13 cellular contexts compared by ENCODE assay signal in the genomic region with DNA sequence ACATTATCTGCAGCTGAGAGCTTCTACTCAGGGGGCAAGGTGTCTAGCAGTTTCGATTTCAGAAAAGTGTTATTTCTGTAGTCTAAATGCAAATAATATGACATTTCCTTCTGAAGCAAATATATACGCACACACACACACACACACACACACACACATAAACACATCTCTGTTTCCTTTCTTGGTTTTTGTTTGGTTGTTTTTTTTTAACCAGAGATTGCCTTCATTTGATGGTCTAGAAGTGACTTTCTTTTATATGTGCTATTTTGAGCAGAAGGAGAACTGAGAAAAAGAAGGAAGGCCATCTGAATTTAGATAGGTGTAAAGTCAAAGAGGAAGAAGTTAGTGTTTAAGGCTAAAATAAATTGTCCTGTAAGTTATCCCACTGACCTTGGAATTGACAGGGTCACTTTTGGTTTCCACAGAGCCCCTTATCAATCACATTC.
DNase-seq lines count a peak whose midpoint lies in the region; ATAC-seq lines count a peak whose summit lies in the region.
"Had no signal": no experiment of that assay in that cellular context is flagged by ENCODE, and none has a peak within 500 bp of the region (broad histone marks: within the 10 kb centered on the region; RNA-seq: fewer than 3 reads in every experiment).

No MANE protein-coding gene starts in this region.

- H3K4me1 ChIP-seq in BLaER1 treated with 17β-estradiol and CSF1 and Interleukin-3, amounts not matched to agents 10 nM and 100 nM: peaks cover 10 to 30% (median 19%) of the 10 kb centered on the region in 10 experiments
- H3K4me1 ChIP-seq in GM23248 (ENCODE audit: insufficient read depth): peaks cover 6% of the 10 kb centered on the region; the same call in 1 of the 2 replicates

- ATAC-seq in GM19328 (IDR thresholded peaks at IDR 0.05; ENCODE audit: unreplicated experiment) (peak; percentile 66), HG02840 (IDR thresholded peaks at IDR 0.05; ENCODE audit: low FRiP score, unreplicated experiment) (peak; percentile 86), HG03565 (IDR thresholded peaks at IDR 0.05; ENCODE audit: unreplicated experiment) (peak; percentile 58)
- ATAC-seq: activated T-cell treated with anti-CD3 and anti-CD28 coated beads, Interleukin-2, amount 50 U/mL, for 72 hours; T-helper 17 cell had no signal

- WGBS in GM23248 (ENCODE audit: low coverage in 1 of 2, low lambda C conversion rate in 2 of 2, missing lambda C conversion rate in 2 of 2), 2 experiments: 58 to 68% methylated on average over 2 of the region's 2 CpGs

- 0 out of 22 replicates have a peak overlapping the region, but pooled peaks of 1 of the 11 experiments have one; percentile 8 for H3K27ac ChIP-seq in BLaER1 treated with 17β-estradiol and CSF1 and Interleukin-3, amounts not matched to agents 10 nM and 100 nM
- no peak overlapping the region for H3K27ac ChIP-seq in substantia nigra (ENCODE audit: low read depth, low read length, poor library complexity, severe bottlenecking)
- no peak overlapping the region for H3K27ac ChIP-seq in GM23248
- H3K27ac ChIP-seq: right atrium auricular region had no signal

- peaks cover 0 to 3% (median 0%) of the 10 kb centered on the region in 11 experiments; a peak in 1 of 22 replicates for H3K36me3 ChIP-seq in BLaER1 treated with 17β-estradiol and CSF1 and Interleukin-3, amounts not matched to agents 10 nM and 100 nM
- no peaks in the 10 kb centered on the region; the same call in 1 of the 2 replicates for H3K36me3 ChIP-seq in GM23248 (ENCODE audit: low read depth)
- H3K36me3 ChIP-seq: right atrium auricular region had no signal

- H3K4me2 ChIP-seq in BLaER1 treated with 17β-estradiol and CSF1 and Interleukin-3, amounts not matched to agents 10 nM and 100 nM: peak overlapping the region; percentile 18 to 74 (median 57); a peak in 20 of 22 replicates
- H3K4me2 ChIP-seq in GM23248 (ENCODE audit: unreplicated experiment): no peak overlapping the region

- H2AFZ ChIP-seq in GM23248: no peak overlapping the region

- peaks cover 3% of the 10 kb centered on the region; the same call in 1 of the 2 replicates for H3K9me2 ChIP-seq in GM23248 (ENCODE audit: insufficient read depth)

- no peaks in the 10 kb centered on the region for H3F3A ChIP-seq in GM23248 (ENCODE audit: insufficient read depth)

- no peaks in the 10 kb centered on the region for H3K9me3 ChIP-seq in BLaER1 treated with 17β-estradiol and CSF1 and Interleukin-3, amounts not matched to agents 10 nM and 100 nM (replicated peaks in 1 of 11)
- H3K9me3 ChIP-seq in GM23248 (ENCODE audit: low read depth): no peaks in the 10 kb centered on the region
- H3K9me3 ChIP-seq: right atrium auricular region had no signal

- no peak overlapping the region for H3K4me3 ChIP-seq in BLaER1 treated with 17β-estradiol and CSF1 and Interleukin-3, amounts not matched to agents 10 nM and 100 nM
- H3K4me3 ChIP-seq in GM23248: no peak overlapping the region
- H3K4me3 ChIP-seq: right atrium auricular region had no signal

- no peaks in the 10 kb centered on the region for H3K27me3 ChIP-seq in BLaER1 treated with 17β-estradiol and CSF1 and Interleukin-3, amounts not matched to agents 10 nM and 100 nM
- H3K27me3 ChIP-seq in GM23248 (replicated peaks; ENCODE audit: insufficient read depth): no peaks in the 10 kb centered on the region
- H3K27me3 ChIP-seq: right atrium auricular region had no signal

- no peaks in the 10 kb centered on the region for H4K20me1 ChIP-seq in BLaER1 treated with 17β-estradiol and CSF1 and Interleukin-3, amounts not matched to agents 10 nM and 100 nM
- H4K20me1 ChIP-seq in GM23248 (ENCODE audit: insufficient read depth): no peaks in the 10 kb centered on the region

- no peaks in the 10 kb centered on the region for H3K79me2 ChIP-seq in GM23248 (ENCODE audit: insufficient read depth)

- H3K9ac ChIP-seq in BLaER1 treated with 17β-estradiol and CSF1 and Interleukin-3, amounts not matched to agents 10 nM and 100 nM: no peak overlapping the region
- no peak overlapping the region for H3K9ac ChIP-seq in GM23248

- DNase-seq in substantia nigra (lab: John Stamatoyannopoulos, UW) (no peak), GM23248 (no peak), NCI-H2196 (lab: John Stamatoyannopoulos, UW; ENCODE audit: unreplicated experiment) (no peak), cerebellar cortex (ENCODE audit: low spot score) (no peak)
- DNase-seq: activated T-cell treated with anti-CD3 and anti-CD28 coated beads, Interleukin-2, amount 50 U/mL, for 72 hours; GF-D8; NCI-H345; T-helper 17 cell had no signal

- in situ Hi-C loops in GM23248 (cut with MboI): no loop called here
